Comparison of ENCODE assay signal across 8 cellular contexts in the genomic region with DNA sequence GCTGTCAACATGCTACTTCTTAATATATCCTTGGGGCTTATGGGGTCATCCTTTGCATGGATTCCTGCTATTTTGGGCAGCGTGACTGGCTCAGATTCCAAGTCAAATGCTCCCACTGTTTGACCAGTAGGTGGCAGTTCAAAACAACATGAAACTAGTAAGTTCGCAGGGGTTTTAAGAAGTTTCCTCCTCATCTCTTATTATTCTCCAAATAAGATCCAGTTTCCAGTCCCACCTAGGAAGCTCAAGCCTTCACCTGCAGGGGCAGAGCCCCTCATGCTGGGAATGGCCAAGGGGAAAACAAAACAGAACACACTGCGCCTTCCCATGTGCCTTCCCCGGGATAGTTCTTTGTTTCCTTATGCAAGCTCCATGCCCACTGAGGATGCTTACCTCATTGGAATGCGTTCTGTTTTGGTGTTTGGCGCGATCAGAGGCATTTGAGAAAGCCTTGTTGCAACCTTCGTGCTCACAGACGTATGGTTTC.
A peak's percentile ranks its signal among the peaks of the same experiment; 100 is the strongest.
DNase-seq lines count a peak whose midpoint lies in the region; ATAC-seq and TF ChIP-seq lines count a peak whose summit lies in the region.

No MANE protein-coding gene starts in this region.

- no peaks in the 10 kb centered on the region for H3K9me3 ChIP-seq in HEK293 (ENCODE audit: control insufficient read depth, insufficient read depth, low read depth, low read length)

- no peaks in the 10 kb centered on the region for H3K9me3 Mint-ChIP-seq in activated T-cell treated with anti-CD3 and anti-CD28 coated beads, Interleukin-2, amount 50 U/mL, for 4 hours

- no peaks in the 10 kb centered on the region for H3K4me1 ChIP-seq in HEK293 (ENCODE audit: control insufficient read depth, insufficient read depth, low read length)

- H3K4me3 Mint-ChIP-seq in activated T-cell treated with anti-CD3 and anti-CD28 coated beads, Interleukin-2, amount 50 U/mL, for 4 hours, result no peak overlapping the region

- CTCF ChIA-PET in HEK293 (lab: Yijun Ruan, JAX), result interaction anchor here (0.5 to 8.2 kb wide), 42 partner anchors 9 to 1477 kb away, joined by 3 to 117 read pairs (median 4); no protein-coding TSS in a partner anchor

- POLR2A ChIA-PET in HEK293 (lab: Yijun Ruan, JAX), result interaction anchor here (0.6 kb wide), 1 partner anchor 11 kb away, joined by 3 read pairs; no protein-coding TSS in a partner anchor

- ATAC-seq in HG02852 (IDR thresholded peaks at IDR 0.05; ENCODE audit: unreplicated experiment), result no peak
- ATAC-seq in activated T-cell treated with anti-CD3 and anti-CD28 coated beads, Interleukin-2, amount 50 U/mL, for 4 hours, result no peak

- H3K27me3 Mint-ChIP-seq in activated T-cell treated with anti-CD3 and anti-CD28 coated beads, Interleukin-2, amount 50 U/mL, for 4 hours (ENCODE audit: low read depth), result no peaks in the 10 kb centered on the region

- no peaks in the 10 kb centered on the region for H3K4me1 Mint-ChIP-seq in activated T-cell treated with anti-CD3 and anti-CD28 coated beads, Interleukin-2, amount 50 U/mL, for 4 hours (ENCODE audit: low read depth)

- no peak for DNase-seq in AG09319 (ENCODE audit: extremely low read depth, low read depth)
- peak; percentile 32 for DNase-seq in SKM-1 treated with dmso at 0.1 percent for 144 hours (lab: John Stamatoyannopoulos, UW; ENCODE audit: unreplicated experiment)
- peak; percentile 47 for DNase-seq in glomerular visceral epithelial cell (ENCODE audit: extremely low spot score)
- peak; percentile 51 for DNase-seq in putamen (ENCODE audit: low spot score)
- DNase-seq in activated T-cell treated with anti-CD3 and anti-CD28 coated beads, Interleukin-2, amount 50 U/mL, for 4 hours, result no peak
- DNase-seq in ureter (ENCODE audit: low spot score), result no peak

- TF ChIP-seq CTCF in AG09319 (IDR thresholded peaks at IDR 0.05; ENCODE audit: low read depth, low read length) (peak; percentile 82), HEK293 (tag by site-specific recombination; IDR thresholded peaks at IDR 0.05) (no peak)

- H3K4me3 ChIP-seq in HEK293 (ENCODE audit: low read depth, low read length), result no peak overlapping the region

- H3K36me3 Mint-ChIP-seq in activated T-cell treated with anti-CD3 and anti-CD28 coated beads, Interleukin-2, amount 50 U/mL, for 4 hours (ENCODE audit: insufficient read depth), result no peaks in the 10 kb centered on the region

- no peak overlapping the region for H3K27ac ChIP-seq in HEK293 (ENCODE audit: extremely low read depth, low read depth, low read length)

- H3K36me3 ChIP-seq in HEK293 (ENCODE audit: control insufficient read depth in 2 of 2, insufficient read depth in 1 of 2, low read length in 2 of 2), result peaks cover 6 to 51% of the 10 kb centered on the region in 2 experiments; a peak in 2 of 3 replicates

TF ChIP-seq in HEK293, 187 proteins besides CTCF, POLR2A, EP300 and RAD21:
- TF ChIP-seq ZNF654 (tag by site-specific recombination; IDR thresholded peaks at IDR 0.05; ENCODE audit: low read depth) (peak; percentile 64), ZNF473 (tag by site-specific recombination; IDR thresholded peaks at IDR 0.05) (no peak)

Comparison
In these comparisons a context has a peak if more than half of its experiments do, and no peak if none do; other contexts are left out.
1. DNase-seq: peak in SKM-1 treated with dmso at 0.1 percent for 144 hours (single experiment), glomerular visceral epithelial cell (single experiment) and putamen (single experiment); none in AG09319 (single experiment), activated T-cell treated with anti-CD3 and anti-CD28 coated beads, Interleukin-2, amount 50 U/mL, for 4 hours (single experiment) and ureter (single experiment).